Comparison of ENCODE assay signal across 1 cellular context in genomic region chr7:47500103-47500563, GRCh38.
A peak's percentile ranks its signal among the peaks of the same experiment; 100 is the strongest.
TF ChIP-seq lines count a peak whose summit lies in the region.

No MANE protein-coding gene starts in this region.

TF ChIP-seq in HepG2, 621 proteins besides CTCF, POLR2A, EP300 and RAD21 (continued from another document):
- TF ChIP-seq RFX3 (CRISPR knock-in tag; IDR thresholded peaks at IDR 0.05) (no peak), NKX3-1 (CRISPR knock-in tag; IDR thresholded peaks at IDR 0.05) (no peak), ADNP (CRISPR knock-in tag; IDR thresholded peaks at IDR 0.05) (no peak), ZNF205 (CRISPR knock-in tag; IDR thresholded peaks at IDR 0.05) (no peak), ZFP36 (IDR thresholded peaks at IDR 0.05; ENCODE audit: borderline replicate concordance, low read depth, low read length, partially characterized antibody) (no peak), ZNF607 (CRISPR knock-in tag; IDR thresholded peaks at IDR 0.05; ENCODE audit: borderline replicate concordance) (peak; percentile 43; the same call in 1 of the 2 replicates), ZNF724P (CRISPR knock-in tag; IDR thresholded peaks at IDR 0.05; ENCODE audit: borderline replicate concordance) (no peak), RFX5 (IDR thresholded peaks at IDR 0.05; ENCODE audit: low read depth, low read length) (no peak), CREM (IDR thresholded peaks at IDR 0.05) (0 out of 2 replicates have a peak, but pooled peaks have one; percentile 28), CREM (CRISPR knock-in tag; IDR thresholded peaks at IDR 0.05) (no peak), ATRX (CRISPR knock-in tag; IDR thresholded peaks at IDR 0.05; ENCODE audit: borderline replicate concordance) (no peak), MAF1 (CRISPR knock-in tag; IDR thresholded peaks at IDR 0.05; ENCODE audit: borderline replicate concordance) (no peak), ZNF350 (CRISPR knock-in tag; IDR thresholded peaks at IDR 0.05; ENCODE audit: borderline replicate concordance, low read depth) (peak; percentile 69; the same call in 1 of the 2 replicates)
- TF ChIP-seq, protein P1, sequence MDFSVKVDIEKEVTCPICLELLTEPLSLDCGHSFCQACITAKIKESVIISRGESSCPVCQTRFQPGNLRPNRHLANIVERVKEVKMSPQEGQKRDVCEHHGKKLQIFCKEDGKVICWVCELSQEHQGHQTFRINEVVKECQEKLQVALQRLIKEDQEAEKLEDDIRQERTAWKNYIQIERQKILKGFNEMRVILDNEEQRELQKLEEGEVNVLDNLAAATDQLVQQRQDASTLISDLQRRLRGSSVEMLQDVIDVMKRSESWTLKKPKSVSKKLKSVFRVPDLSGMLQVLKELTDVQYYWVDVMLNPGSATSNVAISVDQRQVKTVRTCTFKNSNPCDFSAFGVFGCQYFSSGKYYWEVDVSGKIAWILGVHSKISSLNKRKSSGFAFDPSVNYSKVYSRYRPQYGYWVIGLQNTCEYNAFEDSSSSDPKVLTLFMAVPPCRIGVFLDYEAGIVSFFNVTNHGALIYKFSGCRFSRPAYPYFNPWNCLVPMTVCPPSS (IDR thresholded peaks at IDR 0.05) = no peak
